In genomic region chr5:139844472-139845145, GRCh38 we compare ENCODE assay signal across 8 cellular contexts. TPM values are rescaled to one million over a fixed set of nuclear protein-coding genes. Genes with fewer than 3 reads are reported as not detected.
DNase-seq lines count a peak whose midpoint lies in the region; ATAC-seq, FAIRE-seq and TF ChIP-seq lines count a peak whose summit lies in the region.

No MANE protein-coding gene starts in this region.

- H3K36me3 ChIP-seq in OCI-LY7 (ENCODE audit: insufficient read depth, low read length), result no peaks in the 10 kb centered on the region
- no peaks in the 10 kb centered on the region for H3K36me3 ChIP-seq in stomach

- peak; percentile 91 for TF ChIP-seq CTCF in OCI-LY7 (conservative IDR thresholded peaks at IDR 0.05; ENCODE audit: low read length)
- peak; percentile 82 for TF ChIP-seq CTCF in neural crest cell (conservative IDR thresholded peaks at IDR 0.05)
- TF ChIP-seq CTCF in stomach (IDR thresholded peaks at IDR 0.05), result peak in 5 of 7 experiments; percentile 51 to 75 (median 58)

- H3K9me3 ChIP-seq in OCI-LY7 (ENCODE audit: low read length) (no peaks in the 10 kb centered on the region), stomach (no peaks in the 10 kb centered on the region)

- H3K4me3 Mint-ChIP-seq in neural crest cell, result peak overlapping the region; percentile 65

- CTCF ChIA-PET in OCI-LY7 (lab: Charles Lee; ENCODE audit: unreplicated experiment), result no interaction called here

- H3K4me1 Mint-ChIP-seq in neural crest cell, result peaks cover 3% of the 10 kb centered on the region

- H3K9me2 ChIP-seq in OCI-LY7 (ENCODE audit: insufficient read depth, low read length), result no peaks in the 10 kb centered on the region

- intact Hi-C loops in OCI-LY7 (cut with micrococcal nuclease; ENCODE audit: unreplicated experiment), result loop anchor here (1.0 kb wide), 1 partner anchor 57 kb away; no protein-coding TSS in a partner anchor
- intact Hi-C loops in stomach (cut with DNase I; ENCODE audit: low total_unique reads), result no loop called here

- H3K36me3 Mint-ChIP-seq in neural crest cell (ENCODE audit: low read depth), result no peaks in the 10 kb centered on the region

- DNase-seq in OCI-LY7 (ENCODE audit: low spot score) (peak; percentile 80), fibroblast of gingiva (ENCODE audit: low read depth) (peak; percentile 63), neural crest cell (ENCODE audit: low read depth, low spot score) (peak; percentile 91), stomach (peak; percentile 78)
- peak; percentile 73 for DNase-seq in activated T-cell treated with anti-CD3 and anti-CD28 coated beads, Interleukin-2, amount 50 U/mL, for 1 hour

- ATAC-seq in HG03378 (IDR thresholded peaks at IDR 0.05; ENCODE audit: unreplicated experiment) (peak; percentile 68), HG03175 (IDR thresholded peaks at IDR 0.05; ENCODE audit: unreplicated experiment) (no peak)

- H3K27me3 ChIP-seq in stomach, result peaks cover 0 to 48% (median 4%) of the 10 kb centered on the region in 3 donors

- 43 to 54% (median 49%) methylated on average over 18 of the region's 18 CpGs for WGBS in stomach, 5 donors

- H3K27me3 Mint-ChIP-seq in neural crest cell (ENCODE audit: low read depth), result peaks cover 50% of the 10 kb centered on the region

- H3K27ac Mint-ChIP-seq in neural crest cell (ENCODE audit: unreplicated experiment), result no peak overlapping the region

- H3K4me1 ChIP-seq in OCI-LY7 (ENCODE audit: insufficient read depth, low read length, poor library complexity, severe bottlenecking), result no peaks in the 10 kb centered on the region
- peaks cover 9 to 25% (median 15%) of the 10 kb centered on the region in 4 donors for H3K4me1 ChIP-seq in stomach

- H3K79me2 ChIP-seq in OCI-LY7 (ENCODE audit: insufficient read depth, low read depth, low read length), result no peaks in the 10 kb centered on the region

- H3K4me2 ChIP-seq in OCI-LY7 (ENCODE audit: low read length), result no peak overlapping the region

- no TSS peak for BruUV-seq in OCI-LY7 (replicated peaks; lab: Mats Ljungman, UMichigan)

- H3K9me3 Mint-ChIP-seq in neural crest cell, result no peaks in the 10 kb centered on the region

- no peak for TF ChIP-seq EP300 in stomach (IDR thresholded peaks at IDR 0.05)

- H3K4me3 ChIP-seq in OCI-LY7 (ENCODE audit: low read depth, low read length, poor library complexity, severe bottlenecking) (no peak overlapping the region), stomach (no peak overlapping the region)

- H3K27ac ChIP-seq in OCI-LY7 (ENCODE audit: low read depth, low read length, poor library complexity, severe bottlenecking), result no peak overlapping the region
- H3K27ac ChIP-seq in stomach, result no peak overlapping the region

- H4K20me1 ChIP-seq in OCI-LY7 (ENCODE audit: insufficient read depth, low read length), result no peaks in the 10 kb centered on the region

- no peak overlapping the region for H2AFZ ChIP-seq in OCI-LY7 (ENCODE audit: low read length)

- POLR2A ChIA-PET in OCI-LY7 (lab: Charles Lee), result no interaction called here

- TF ChIP-seq POLR2A in stomach (IDR thresholded peaks at IDR 0.05), result no peak

- peak; percentile 85 for FAIRE-seq in G401.6 (lab: Jason Lieb, UNC)

RNA-seq across cellular contexts. Expression of gene PSD2, which starts 49.0 kb away (rescaled TPM):
- total RNA-seq in OCI-LY7 (2014; rRNA removed; shearing (Covaris generic)), result 0.08 and 0.13 TPM in 2 replicates
- total RNA-seq in OCI-LY7 (2022) (0.11 and 0.15 TPM in 2 replicates), neural crest cell (0.66 and 0.68 TPM in 2 replicates), stomach (under 1 TPM in 1 of 5 donors, not detected in 4; 0.73 TPM)
- polyA plus RNA-seq in stomach, result under 1 TPM in 1 of 3 donors, not detected in 2; 0.05 TPM
